5 cellular contexts compared by ENCODE assay signal in the genomic region with DNA sequence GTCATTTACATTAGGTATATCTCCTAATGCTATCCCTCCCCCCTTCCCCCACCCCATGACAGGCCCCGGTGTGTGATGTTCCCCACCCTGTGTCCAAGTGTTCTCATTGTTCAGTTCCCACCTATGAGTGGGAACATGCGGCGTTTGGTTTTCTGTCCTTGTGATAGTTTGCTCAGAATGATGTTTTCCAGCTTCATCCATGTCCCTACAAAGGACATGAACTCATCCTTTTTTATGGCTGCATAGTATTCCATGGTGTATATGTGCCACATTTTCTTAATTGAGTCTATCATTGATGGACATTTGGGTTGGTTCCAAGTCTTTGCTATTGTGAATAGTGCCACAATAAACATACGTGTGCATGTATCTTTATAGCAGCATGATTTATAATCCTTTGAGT. TPM values are rescaled to one million over a fixed set of nuclear protein-coding genes. Genes with fewer than 3 reads are reported as not detected.
DNase-seq lines count a peak whose midpoint lies in the region; ATAC-seq and TF ChIP-seq lines count a peak whose summit lies in the region.
"Not testable (repeated sequence)": the region's sequence is repeated elsewhere in the genome, so short reads cannot be mapped to it uniquely, and the experiment has no call there.

No MANE protein-coding gene starts in this region.

- H4K20me1 ChIP-seq in HCT116 (ENCODE audit: insufficient read depth); PC-3 (ENCODE audit: low read length): not testable (repeated sequence)

- H3K27me3 Mint-ChIP-seq in chondrocyte (ENCODE audit: low read depth); osteocyte (ENCODE audit: unreplicated experiment): not testable (repeated sequence)

- H2AFZ ChIP-seq in HCT116 (ENCODE audit: low read depth, low read length, poor library complexity, severe bottlenecking); PC-3 (ENCODE audit: low read length): not testable (repeated sequence)

- peaks cover 50% of the 10 kb centered on the region for H3K4me1 Mint-ChIP-seq in chondrocyte (ENCODE audit: low read depth)
- peaks cover 39% of the 10 kb centered on the region for H3K4me1 Mint-ChIP-seq in osteocyte (ENCODE audit: unreplicated experiment)

- not testable (repeated sequence) for TF ChIP-seq POLR2A in HCT116 (IDR thresholded peaks at IDR 0.05; ENCODE audit: borderline replicate concordance, extremely low read depth, insufficient read depth, insufficient read length)

- ATAC-seq in HCT116; PC-3; RWPE2 (ENCODE audit: low read depth): not testable (repeated sequence)

- H3K9me3 ChIP-seq in HCT116 (ENCODE audit: control insufficient read depth in 1 of 2, insufficient read depth in 1 of 2, low read depth in 1 of 2, low read length in 2 of 2); PC-3 (ENCODE audit: low read length); RWPE2 (ENCODE audit: severe bottlenecking): not testable (repeated sequence)

- not testable (repeated sequence) for H3K4me2 ChIP-seq in HCT116 (ENCODE audit: low read length); PC-3 (ENCODE audit: low read length)

- H3K4me3 ChIP-seq in HCT116 (replicated peaks in 1 of 2; ENCODE audit: low read depth in 1 of 2, low read length in 2 of 2); PC-3 (ENCODE audit: low read length); RWPE2 (ENCODE audit: severe bottlenecking): not testable (repeated sequence)

- DNase-seq in HCT116 (ENCODE audit: low read depth, low spot score); PC-3; RWPE2 (ENCODE audit: low spot score); chondrocyte (ENCODE audit: low spot score); osteocyte (ENCODE audit: extremely low spot score, unreplicated experiment): not testable (repeated sequence)

- CTCF ChIA-PET in HCT116 (lab: Charles Lee); PC-3 (lab: Charles Lee): not testable (repeated sequence)

- not testable (repeated sequence) for TF ChIP-seq RAD21 in HCT116 (IDR thresholded peaks at IDR 0.05; ENCODE audit: low read depth)

- not testable (repeated sequence) for H3F3A ChIP-seq in PC-3 (ENCODE audit: low read length, unreplicated experiment)

- H3K4me3 Mint-ChIP-seq in chondrocyte (ENCODE audit: unreplicated experiment); osteocyte (ENCODE audit: unreplicated experiment): not testable (repeated sequence)

- not testable (repeated sequence) for H3K79me2 ChIP-seq in HCT116 (ENCODE audit: insufficient read depth, low read length); PC-3 (ENCODE audit: low read length)

- H3K27me3 ChIP-seq in HCT116 (ENCODE audit: insufficient read depth, low read length); PC-3 (ENCODE audit: low read length); RWPE2 (ENCODE audit: insufficient read depth, poor library complexity, severe bottlenecking): not testable (repeated sequence)

- not testable (repeated sequence) for H3K9me3 Mint-ChIP-seq in chondrocyte (ENCODE audit: low read depth); osteocyte (ENCODE audit: unreplicated experiment)

- H3K27ac Mint-ChIP-seq in chondrocyte (ENCODE audit: unreplicated experiment): peak overlapping the region; percentile 99
- peak overlapping the region; percentile 68 for H3K27ac Mint-ChIP-seq in osteocyte (ENCODE audit: unreplicated experiment)

- TF ChIP-seq CTCF in HCT116 (IDR thresholded peaks at IDR 0.05 in 2 of 3, conservative IDR thresholded peaks at IDR 0.05 in 1 of 3; ENCODE audit: borderline replicate concordance in 1 of 3, insufficient read depth in 1 of 3, low read depth in 2 of 3, low read length in 2 of 3); PC-3 (conservative IDR thresholded peaks at IDR 0.05; ENCODE audit: low read depth, low read length); RWPE2 (IDR thresholded peaks at IDR 0.05; ENCODE audit: poor library complexity, severe bottlenecking); chondrocyte (IDR thresholded peaks at IDR 0.05); osteocyte (IDR thresholded peaks at IDR 0.05): not testable (repeated sequence)

- H3K4me1 ChIP-seq in HCT116 (ENCODE audit: control insufficient read depth in 1 of 2, insufficient read depth in 2 of 2, low read length in 2 of 2): peaks cover 72 to 84% of the 10 kb centered on the region in 2 experiments
- peaks cover 47% of the 10 kb centered on the region for H3K4me1 ChIP-seq in PC-3 (ENCODE audit: insufficient read depth, low read length)
- peaks cover 40% of the 10 kb centered on the region for H3K4me1 ChIP-seq in RWPE2 (ENCODE audit: insufficient read depth, poor library complexity, severe bottlenecking)

- not testable (repeated sequence) for BruUV-seq in HCT116 (replicated peaks; lab: Mats Ljungman, UMichigan); PC-3 (replicated peaks; lab: Mats Ljungman, UMichigan)

- not testable (repeated sequence) for H3K9me2 ChIP-seq in HCT116 (ENCODE audit: insufficient read depth); PC-3 (replicated peaks; ENCODE audit: low read length)

- RAD21 ChIA-PET in HCT116 (lab: Charles Lee; ENCODE audit: low non-redundant PET in 1 of 2, low total read pairs in 2 of 2, uncharacterized antibody in 2 of 2, unreplicated experiment in 2 of 2): not testable (repeated sequence)

- POLR2A ChIA-PET in HCT116 (lab: Charles Lee): interaction anchor here (1.0 to 1.1 kb wide), 2 partner anchors 25 to 45 kb away, joined by 3 read pairs; no protein-coding TSS in a partner anchor
- POLR2A ChIA-PET in PC-3 (lab: Charles Lee; ENCODE audit: unreplicated experiment): interaction anchor here (1.4 kb wide), 1 partner anchor 12 kb away, joined by 12 read pairs; no protein-coding TSS in a partner anchor

- H3K36me3 ChIP-seq in HCT116 (ENCODE audit: control insufficient read depth in 1 of 2, insufficient read depth in 2 of 2, low read length in 2 of 2); PC-3 (ENCODE audit: low read depth, low read length); RWPE2 (ENCODE audit: low read depth): not testable (repeated sequence)

- intact Hi-C loops in HCT116 (cut with micrococcal nuclease) (loop anchor here (5.0 kb wide), 2 partner anchors 118 to 133 kb away; no protein-coding TSS in a partner anchor), PC-3 (cut with micrococcal nuclease) (loop anchor here (5.0 kb wide), 2 partner anchors 133 to 208 kb away; no protein-coding TSS in a partner anchor)

- peak overlapping the region; percentile 92; the same call in 1 of the 2 replicates for H3K27ac ChIP-seq in HCT116 (ENCODE audit: low read depth, low read length)
- peak overlapping the region; percentile 96; the same call in 1 of the 2 replicates for H3K27ac ChIP-seq in PC-3 (ENCODE audit: low read length)
- H3K27ac ChIP-seq in RWPE2 (ENCODE audit: poor library complexity, severe bottlenecking): peak overlapping the region; percentile 96

- not testable (repeated sequence) for H3K36me3 Mint-ChIP-seq in chondrocyte (ENCODE audit: low read depth); osteocyte (ENCODE audit: unreplicated experiment)

- H3K9ac ChIP-seq in HCT116 (ENCODE audit: low read length); PC-3 (ENCODE audit: low read length): not testable (repeated sequence)

RNA-seq across cellular contexts. Expression of a gene that starts 23.1 kb away (rescaled TPM):
- total RNA-seq in HCT116 (2021; ENCODE audit: unreplicated experiment): 777 TPM
- 536 and 725 TPM in 2 replicates for polyA plus RNA-seq in HCT116 (2012)
- 218 and 227 TPM in 2 replicates for total RNA-seq in PC-3 (2014; rRNA removed)
- 26.4 to 305 TPM (median 303 TPM) in 3 replicates for total RNA-seq in chondrocyte
- total RNA-seq in osteocyte: 84.2 and 96.6 TPM in 2 replicates
